8 cellular contexts compared by ENCODE assay signal in the genomic region with DNA sequence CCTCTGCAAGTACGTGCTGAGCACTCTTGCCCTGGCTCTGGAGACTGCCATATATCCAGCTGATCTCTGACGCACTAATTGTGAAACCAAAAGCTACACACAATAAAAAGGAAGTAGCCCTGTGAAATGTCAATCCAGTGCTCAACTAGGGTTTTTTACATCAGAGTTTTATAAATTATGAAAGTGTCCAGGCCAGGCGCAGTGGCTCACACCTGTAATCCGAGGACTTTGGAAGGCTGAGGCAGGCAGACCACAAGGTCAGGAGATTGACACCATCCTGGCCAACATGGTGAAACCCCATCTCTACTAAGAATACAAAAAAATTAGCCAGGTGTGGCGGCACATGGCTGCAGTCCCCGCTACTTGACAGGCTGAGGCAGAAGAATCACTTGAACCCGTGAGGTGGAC. TPM values are rescaled to one million over a fixed set of nuclear protein-coding genes. Genes with fewer than 3 reads are reported as not detected.
A peak's percentile ranks its signal among the peaks of the same experiment; 100 is the strongest.
DNase-seq lines count a peak whose midpoint lies in the region; ATAC-seq, FAIRE-seq and TF ChIP-seq lines count a peak whose summit lies in the region.

No MANE protein-coding gene starts in this region.

- FAIRE-seq in GM12892 (lab: Jason Lieb, UNC) (peak; percentile 95), H54 (lab: Jason Lieb, UNC) (no peak)

- TF ChIP-seq POLR2A in GM12892 (IDR thresholded peaks at IDR 0.05; ENCODE audit: low read depth, low read length): no peak
- TF ChIP-seq POLR2A in H54 (IDR thresholded peaks at IDR 0.05; ENCODE audit: low read depth, low read length): no peak

- H3K4me1 ChIP-seq in left ventricle myocardium inferior: no peaks in the 10 kb centered on the region

- DNase-seq in GM12892 (ENCODE audit: insufficient read length) (no peak), left ventricle myocardium inferior (no peak), GOT3 (lab: John Stamatoyannopoulos, UW) (no peak), DMS53 (lab: John Stamatoyannopoulos, UW) (no peak), H54 (ENCODE audit: insufficient read length, low spot score) (no peak)

- TF ChIP-seq CTCF in left ventricle myocardium inferior (IDR thresholded peaks at IDR 0.05; ENCODE audit: borderline replicate concordance): no peak

- peak; percentile 96 for ATAC-seq in GM21515 (IDR thresholded peaks at IDR 0.05; ENCODE audit: unreplicated experiment)
- peak; percentile 91 for ATAC-seq in HG03575 (IDR thresholded peaks at IDR 0.05; ENCODE audit: extremely low read depth, insufficient number of reproducible peaks, low FRiP score, unreplicated experiment)
- no peak for ATAC-seq in SK-N-SH treated with all-trans-retinoic acid at 6 μM for 48 hours

- H3K36me3 ChIP-seq in left ventricle myocardium inferior: no peaks in the 10 kb centered on the region

- intact Hi-C loops in left ventricle myocardium inferior (cut with micrococcal nuclease): loop anchor here (10.0 kb wide), 1 partner anchor 198 kb away; no protein-coding TSS in a partner anchor

- H3K27me3 ChIP-seq in left ventricle myocardium inferior (ENCODE audit: low read depth): no peaks in the 10 kb centered on the region

- peaks cover 14% of the 10 kb centered on the region for H3K9me3 ChIP-seq in left ventricle myocardium inferior (replicated peaks)

- H3K27ac ChIP-seq in left ventricle myocardium inferior (replicated peaks): peak overlapping the region; percentile 25

- peak overlapping the region; percentile 9 for H3K4me3 ChIP-seq in left ventricle myocardium inferior

TF ChIP-seq in SK-N-SH treated with all-trans-retinoic acid at 6 μM for 48 hours, 23 proteins besides CTCF, POLR2A, EP300 and RAD21:
- TF ChIP-seq TCF4 (CRISPR knock-in tag; IDR thresholded peaks at IDR 0.05; ENCODE audit: borderline replicate concordance) (no peak), CREB5 (CRISPR knock-in tag; IDR thresholded peaks at IDR 0.05; ENCODE audit: low read depth) (no peak), ISL1 (CRISPR knock-in tag; IDR thresholded peaks at IDR 0.05) (no peak), CSDC2 (CRISPR knock-in tag; IDR thresholded peaks at IDR 0.05) (no peak), PPARA (CRISPR knock-in tag; IDR thresholded peaks at IDR 0.05; ENCODE audit: borderline replicate concordance) (no peak), GLIS3 (CRISPR knock-in tag; IDR thresholded peaks at IDR 0.05) (no peak)
TF ChIP-seq in SK-N-SH treated with all-trans-retinoic acid at 6 μM for 48 hours: peak in this region for 0.

RNA-seq across cellular contexts. Expression of gene PEX13, which starts 24.5 kb away (rescaled TPM):
- 9.5 TPM for polyA plus RNA-seq in GM12892 (2012; ENCODE audit: missing spikeins)
- total RNA-seq in left ventricle myocardium inferior: 23.4 TPM

RNA-seq across cellular contexts. Expression of gene PUS10, which starts 25.1 kb away (rescaled TPM):
- polyA plus RNA-seq in GM12892 (2012; ENCODE audit: missing spikeins): 9.2 TPM
- 5.5 TPM for total RNA-seq in left ventricle myocardium inferior
